Comparison of ENCODE assay signal across 18 cellular contexts in the genomic region with DNA sequence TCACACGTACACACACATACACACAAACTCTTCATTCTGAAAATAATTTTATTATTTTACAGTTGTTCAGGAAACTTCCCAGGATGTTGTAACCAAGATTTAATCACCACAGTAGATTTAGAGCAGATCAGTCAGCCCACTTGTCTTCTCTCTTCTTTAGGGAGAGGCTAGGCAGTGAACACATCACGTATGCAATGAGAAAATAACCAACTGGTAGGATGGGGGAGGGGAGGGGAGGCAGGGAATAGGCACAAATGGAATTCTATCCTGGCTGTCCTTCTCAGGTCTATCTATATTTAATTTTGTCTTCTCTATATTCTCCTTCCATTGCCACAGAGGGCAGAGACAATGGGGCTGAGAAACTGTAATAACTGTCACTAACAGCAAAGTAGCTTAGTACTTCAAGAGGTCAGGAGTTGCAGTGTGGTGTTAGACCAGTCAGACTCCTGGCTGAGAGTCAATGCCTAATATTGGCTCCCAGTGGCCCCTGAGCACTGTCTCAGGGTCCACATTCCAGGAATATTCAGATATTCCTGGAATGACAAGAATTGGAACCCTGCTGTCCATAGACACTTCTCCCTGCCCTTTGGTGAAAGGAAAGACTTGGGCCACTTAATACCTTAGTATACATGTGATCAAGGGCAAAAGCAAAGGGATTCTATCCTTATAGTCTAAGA. TPM values are rescaled to one million over a fixed set of nuclear protein-coding genes. Genes with fewer than 3 reads are reported as not detected.
DNase-seq lines count a peak whose midpoint lies in the region; ATAC-seq and TF ChIP-seq lines count a peak whose summit lies in the region.
"Had no signal": no experiment of that assay in that cellular context is flagged by ENCODE, and none has a peak within 500 bp of the region (broad histone marks: within the 10 kb centered on the region; RNA-seq: fewer than 3 reads in every experiment).

No MANE protein-coding gene starts in this region.

- H3K4me3 ChIP-seq in cardiac muscle cell = no peak overlapping the region
- H3K4me3 ChIP-seq in testis = no peak overlapping the region
- H3K4me3 ChIP-seq: GM23248 had no signal

- no peak overlapping the region for H3K4me3 Mint-ChIP-seq in stimulated activated effector memory CD8-positive, alpha-beta T cell treated with anti-CD3 and anti-CD28 coated beads, Interleukin-12 subunit alpha, Interleukin-12 subunit beta, amount 100 ng/mL, for 72 hours

- H3K9me3 ChIP-seq in cardiac muscle cell (ENCODE audit: low read depth) (no peaks in the 10 kb centered on the region), testis (no peaks in the 10 kb centered on the region)

- peak; percentile 45 for ATAC-seq in Right ventricle myocardium inferior
- no peak for ATAC-seq in stimulated activated effector memory CD8-positive, alpha-beta T cell treated with anti-CD3 and anti-CD28 coated beads, Interleukin-12 subunit alpha, Interleukin-12 subunit beta, amount 100 ng/mL, for 72 hours
- ATAC-seq: PC-3 had no signal

- TF ChIP-seq POLR2A in testis (IDR thresholded peaks at IDR 0.05) = no peak

- H3K27me3 ChIP-seq in cardiac muscle cell = no peaks in the 10 kb centered on the region
- H3K27me3 ChIP-seq in testis = no peaks in the 10 kb centered on the region

- 82 to 88% methylated on average over 2 of the region's 2 CpGs for WGBS in testis, 2 donors

- H3K36me3 ChIP-seq in cardiac muscle cell (peaks cover 43% of the 10 kb centered on the region), testis (ENCODE audit: low read depth, missing control alignments) (no peaks in the 10 kb centered on the region)

- H3K27ac ChIP-seq in cardiac muscle cell (peak overlapping the region; percentile 81), testis (no peak overlapping the region)
- H3K27ac ChIP-seq: 22Rv1, GM23248, HL-60 had no signal

- TF ChIP-seq CTCF in cardiac muscle cell (IDR thresholded peaks at IDR 0.05; ENCODE audit: low read depth, low read length) (no peak), testis (IDR thresholded peaks at IDR 0.05) (no peak)

- intact Hi-C loops in Right ventricle myocardium inferior (cut with DNase I) = no loop called here
- intact Hi-C loops in cardiac septum (cut with DNase I) = no loop called here
- intact Hi-C loops in testis (cut with DNase I; ENCODE audit: low total_unique reads) = no loop called here

- no peak for DNase-seq in Right ventricle myocardium inferior (ENCODE audit: missing footprints)
- DNase-seq in cardiac septum (ENCODE audit: low spot score) = no peak
- peak in 1 of 2 donors; percentile 18 for DNase-seq in cardiac muscle cell (ENCODE audit: low read depth in 1 of 2, low spot score in 1 of 2)
- DNase-seq in myocyte (ENCODE audit: low read depth) = peak; percentile 6
- no peak for DNase-seq in stimulated activated effector memory CD8-positive, alpha-beta T cell treated with anti-CD3 and anti-CD28 coated beads, Interleukin-12 subunit alpha, Interleukin-12 subunit beta, amount 100 ng/mL, for 72 hours (ENCODE audit: low spot score in 2 of 2)
- no peak for DNase-seq in islet precursor cell
- no peak for DNase-seq in testis
- DNase-seq in NCI-H2029 treated with DMSO at 0.1 percent for 48 hours (lab: John Stamatoyannopoulos, UW) = no peak
- DNase-seq: C1 segment of cervical spinal cord, DMS79, GF-D8, GM23248, KG1, NCI-H1048, NCI-H345, PC-3 had no signal

- H3K36me3 Mint-ChIP-seq in stimulated activated effector memory CD8-positive, alpha-beta T cell treated with anti-CD3 and anti-CD28 coated beads, Interleukin-12 subunit alpha, Interleukin-12 subunit beta, amount 100 ng/mL, for 72 hours = peaks cover 55% of the 10 kb centered on the region

- H3K4me1 ChIP-seq in cardiac muscle cell (ENCODE audit: low read depth) (peaks cover 14% of the 10 kb centered on the region), testis (no peaks in the 10 kb centered on the region)

- peak overlapping the region; percentile 12 for H3K27ac Mint-ChIP-seq in stimulated activated effector memory CD8-positive, alpha-beta T cell treated with anti-CD3 and anti-CD28 coated beads, Interleukin-12 subunit alpha, Interleukin-12 subunit beta, amount 100 ng/mL, for 72 hours

- no peaks in the 10 kb centered on the region for H3K9me3 Mint-ChIP-seq in stimulated activated effector memory CD8-positive, alpha-beta T cell treated with anti-CD3 and anti-CD28 coated beads, Interleukin-12 subunit alpha, Interleukin-12 subunit beta, amount 100 ng/mL, for 72 hours

- H3K4me1 Mint-ChIP-seq in stimulated activated effector memory CD8-positive, alpha-beta T cell treated with anti-CD3 and anti-CD28 coated beads, Interleukin-12 subunit alpha, Interleukin-12 subunit beta, amount 100 ng/mL, for 72 hours = peaks cover 33% of the 10 kb centered on the region

RNA-seq across cellular contexts. Expression of a gene that starts 2.6 kb away (rescaled TPM):
- 13.9 TPM for total RNA-seq in Right ventricle myocardium inferior
- total RNA-seq in cardiac septum = 9.4 TPM
- total RNA-seq in cardiac muscle cell = 0.25 and 0.57 TPM in 2 replicates
- 0.11 and 0.39 TPM in 2 replicates for polyA plus RNA-seq in cardiac muscle cell
- 0.31 TPM in 1 of 2 replicates, not detected in the other for total RNA-seq in myocyte
- 0.11 TPM for polyA plus RNA-seq in myocyte (2012)
- 10 to 100 TPM in 1 of 2 donors, 1 to 10 TPM in 1; 8.7 to 17.3 TPM for total RNA-seq in testis
- 15.6 TPM for polyA plus RNA-seq in testis (ENCODE audit: insufficient read depth, low read depth, low replicate concordance)
